39 cellular contexts compared by ENCODE assay signal in the genomic region with DNA sequence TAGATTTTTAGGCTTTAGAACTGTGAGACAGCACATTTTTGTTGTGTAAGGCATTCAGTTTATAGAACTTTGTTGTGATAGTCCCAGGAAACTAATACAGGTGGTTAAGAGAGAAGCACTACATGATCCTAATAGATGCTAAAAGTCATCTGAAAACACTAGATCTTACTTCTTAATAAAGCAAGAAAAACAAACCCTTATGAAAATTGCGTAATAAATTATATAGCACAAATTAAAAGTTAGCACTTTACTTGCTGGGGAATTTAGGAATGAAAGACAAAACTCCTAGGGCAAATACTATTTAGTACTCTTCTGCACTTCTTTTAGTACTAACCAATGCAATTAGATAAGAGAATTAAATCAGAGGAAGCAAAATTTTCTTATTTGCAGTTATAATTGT.
"Had no signal": no experiment of that assay in that cellular context is flagged by ENCODE, and none has a peak within 500 bp of the region (broad histone marks: within the 10 kb centered on the region; RNA-seq: fewer than 3 reads in every experiment).

No MANE protein-coding gene starts in this region.

- H3K4me3 Mint-ChIP-seq: activated naive CD4-positive, alpha-beta T cell treated with anti-CD3 and anti-CD28 coated beads for 36 hours; activated naive CD4-positive, alpha-beta T cell treated with anti-CD3 and anti-CD28 coated beads, Interleukin-2, amount 10 ng/mL, durations not matched to agents 7 days and 5 days; activated naive CD4-positive, alpha-beta T cell treated with anti-CD3 and anti-CD28 coated beads, Interleukin-2, amount 50 U/mL, for 24 hours; activated naive CD8-positive, alpha-beta T cell; activated naive CD8-positive, alpha-beta T cell treated with anti-CD3 and anti-CD28 coated beads for 36 hours; activated naive CD8-positive, alpha-beta T cell treated with anti-CD3 and anti-CD28 coated beads, Interleukin-2, amount 10 ng/mL, durations not matched to agents 7 days and 5 days; activated naive CD8-positive, alpha-beta T cell treated with anti-CD3 and anti-CD28 coated beads, Interleukin-2, amount 50 U/mL, for 24 hours; activated T-cell treated with anti-CD3 and anti-CD28 coated beads, Interleukin-2, amount 50 U/mL, for 24 hours; activated T-cell treated with anti-CD3 and anti-CD28 coated beads, Interleukin-2, amount 50 U/mL, for 4 hours; activated T-cell treated with anti-CD3 and anti-CD28 coated beads, Interleukin-2, amount 50 U/mL, for 72 hours; activated T-helper 1 cell treated with anti-CD3 and anti-CD28 coated beads, Interleukin-12 subunit alpha, Interleukin-12 subunit beta, Interleukin-2, Interleukin-4 antibody, amounts not matched to agents 30 ng/mL and 10 ng/mL and 1 ng/mL, durations not matched to agents 14 hours and 24 hours and 36 hours; activated T-helper 17 cell treated with anti-CD3 and anti-CD28 coated beads, Interleukin-2, amount 50 U/mL, for 72 hours; brain; central memory CD8-positive, alpha-beta T cell had no signal

- H3K4me1 Mint-ChIP-seq: activated naive CD4-positive, alpha-beta T cell treated with anti-CD3 and anti-CD28 coated beads, Interleukin-2, amount 10 ng/mL, durations not matched to agents 7 days and 5 days; activated naive CD4-positive, alpha-beta T cell treated with anti-CD3 and anti-CD28 coated beads, Interleukin-2, amount 50 U/mL, for 24 hours; activated naive CD8-positive, alpha-beta T cell treated with anti-CD3 and anti-CD28 coated beads for 36 hours; activated naive CD8-positive, alpha-beta T cell treated with anti-CD3 and anti-CD28 coated beads, Interleukin-2, amount 10 ng/mL, durations not matched to agents 7 days and 5 days; activated naive CD8-positive, alpha-beta T cell treated with anti-CD3 and anti-CD28 coated beads, Interleukin-2, amount 50 U/mL, for 24 hours; activated T-helper 17 cell treated with anti-CD3 and anti-CD28 coated beads, Interleukin-2, amount 50 U/mL, for 72 hours; central memory CD8-positive, alpha-beta T cell had no signal

- H3K27me3 ChIP-seq: adrenal gland, ascending aorta, body of pancreas, brain microvascular endothelial cell had no signal

- ATAC-seq: activated naive CD4-positive, alpha-beta T cell treated with anti-CD3 and anti-CD28 coated beads, Interleukin-2, amount 50 U/mL, for 72 hours; activated naive CD8-positive, alpha-beta T cell treated with anti-CD3 and anti-CD28 coated beads, Interleukin-2, amount 50 U/mL, for 24 hours; activated T-cell treated with anti-CD3 and anti-CD28 coated beads, Interleukin-2, amount 50 U/mL, for 4 hours; activated T-cell treated with anti-CD3 and anti-CD28 coated beads, Interleukin-2, amount 50 U/mL, for 72 hours; activated T-helper 17 cell treated with anti-CD3 and anti-CD28 coated beads, Interleukin-2, amount 50 U/mL, for 72 hours; body of pancreas had no signal

- H3K4me1 ChIP-seq: adrenal gland, ascending aorta, breast epithelium had no signal

- H3K9me3 ChIP-seq: adrenal gland, ascending aorta, body of pancreas, breast epithelium had no signal

- DNase-seq: activated effector memory CD4-positive, alpha-beta T cell treated with anti-CD3 and anti-CD28 coated beads, Interleukin-2, amount 50 U/mL, for 16 hours; activated effector memory CD4-positive, alpha-beta T cell treated with Interleukin-2 at 50 U/mL for 16 hours; activated gamma-delta T cell; activated gamma-delta T cell treated with Interleukin-2 at 50 U/mL for 16 hours; activated naive CD4-positive, alpha-beta T cell; activated naive CD4-positive, alpha-beta T cell treated with anti-CD3 and anti-CD28 coated beads for 36 hours; activated naive CD4-positive, alpha-beta T cell treated with anti-CD3 and anti-CD28 coated beads, Interleukin-2, amount 10 ng/mL, durations not matched to agents 7 days and 5 days; activated naive CD4-positive, alpha-beta T cell treated with anti-CD3 and anti-CD28 coated beads, Interleukin-2, amount 50 U/mL, for 16 hours; activated naive CD4-positive, alpha-beta T cell treated with Interleukin-2 at 50 U/mL for 16 hours; activated naive CD8-positive, alpha-beta T cell treated with anti-CD3 and anti-CD28 coated beads for 36 hours; activated naive CD8-positive, alpha-beta T cell treated with anti-CD3 and anti-CD28 coated beads, Interleukin-2, amount 10 ng/mL, durations not matched to agents 7 days and 5 days; activated naive CD8-positive, alpha-beta T cell treated with anti-CD3 and anti-CD28 coated beads, Interleukin-2, amount 50 U/mL, for 24 hours; activated T-cell treated with anti-CD3 and anti-CD28 coated beads, Interleukin-2, amount 50 U/mL, for 24 hours; activated T-cell treated with anti-CD3 and anti-CD28 coated beads, Interleukin-2, amount 50 U/mL, for 4 hours; activated T-cell treated with anti-CD3 and anti-CD28 coated beads, Interleukin-2, amount 50 U/mL, for 48 hours; activated T-cell treated with anti-CD3 and anti-CD28 coated beads, Interleukin-2, amount 50 U/mL, for 72 hours; adrenal gland; amniotic stem cell; amygdala; anterior cingulate cortex; aorta; body of pancreas; brain microvascular endothelial cell; caudate nucleus; central memory CD4-positive, alpha-beta T cell; cerebellar nuclear complex had no signal

- H3K27ac ChIP-seq: adrenal gland, ascending aorta, body of pancreas, brain microvascular endothelial cell, breast epithelium, cardiac muscle cell had no signal

- H3K36me3 ChIP-seq: adrenal gland, ascending aorta, brain microvascular endothelial cell, breast epithelium, cardiac muscle cell had no signal

- H3K27me3 Mint-ChIP-seq: activated naive CD4-positive, alpha-beta T cell treated with anti-CD3 and anti-CD28 coated beads, Interleukin-2, amount 10 ng/mL, durations not matched to agents 7 days and 5 days; activated naive CD8-positive, alpha-beta T cell treated with anti-CD3 and anti-CD28 coated beads, Interleukin-2, amount 10 ng/mL, durations not matched to agents 7 days and 5 days; activated naive CD8-positive, alpha-beta T cell treated with anti-CD3 and anti-CD28 coated beads, Interleukin-2, amount 50 U/mL, for 24 hours; activated T-cell treated with anti-CD3 and anti-CD28 coated beads, Interleukin-2, amount 50 U/mL, for 24 hours; central memory CD8-positive, alpha-beta T cell had no signal

- FAIRE-seq: astrocyte, bronchial epithelial cell had no signal

- H3K36me3 Mint-ChIP-seq: activated naive CD4-positive, alpha-beta T cell treated with anti-CD3 and anti-CD28 coated beads, Interleukin-2, amount 10 ng/mL, durations not matched to agents 7 days and 5 days; activated naive CD4-positive, alpha-beta T cell treated with anti-CD3 and anti-CD28 coated beads, Interleukin-2, amount 50 U/mL, for 24 hours; activated naive CD4-positive, alpha-beta T cell treated with anti-CD3 and anti-CD28 coated beads, Interleukin-2, amount 50 U/mL, for 72 hours; activated naive CD8-positive, alpha-beta T cell; activated naive CD8-positive, alpha-beta T cell treated with anti-CD3 and anti-CD28 coated beads for 36 hours; activated naive CD8-positive, alpha-beta T cell treated with anti-CD3 and anti-CD28 coated beads, Interleukin-2, amount 10 ng/mL, durations not matched to agents 7 days and 5 days; brain had no signal

- H3K27ac Mint-ChIP-seq: activated naive CD4-positive, alpha-beta T cell treated with anti-CD3 and anti-CD28 coated beads for 36 hours; activated naive CD4-positive, alpha-beta T cell treated with anti-CD3 and anti-CD28 coated beads, Interleukin-2, amount 10 ng/mL, durations not matched to agents 7 days and 5 days; activated naive CD4-positive, alpha-beta T cell treated with anti-CD3 and anti-CD28 coated beads, Interleukin-2, amount 50 U/mL, for 24 hours; activated naive CD4-positive, alpha-beta T cell treated with anti-CD3 and anti-CD28 coated beads, Interleukin-2, amount 50 U/mL, for 72 hours; activated naive CD8-positive, alpha-beta T cell; activated naive CD8-positive, alpha-beta T cell treated with anti-CD3 and anti-CD28 coated beads for 36 hours; activated naive CD8-positive, alpha-beta T cell treated with anti-CD3 and anti-CD28 coated beads, Interleukin-2, amount 10 ng/mL, durations not matched to agents 7 days and 5 days; activated naive CD8-positive, alpha-beta T cell treated with anti-CD3 and anti-CD28 coated beads, Interleukin-2, amount 50 U/mL, for 24 hours; activated T-cell treated with anti-CD3 and anti-CD28 coated beads, Interleukin-2, amount 50 U/mL, for 24 hours; activated T-helper 1 cell treated with anti-CD3 and anti-CD28 coated beads, Interleukin-12 subunit alpha, Interleukin-12 subunit beta, Interleukin-2, Interleukin-4 antibody, amounts not matched to agents 30 ng/mL and 10 ng/mL and 1 ng/mL, durations not matched to agents 14 hours and 24 hours and 36 hours; activated T-helper 17 cell treated with anti-CD3 and anti-CD28 coated beads, Interleukin-2, amount 50 U/mL, for 72 hours; activated T-helper 2 cell treated with anti-CD3 and anti-CD28 coated beads, Interferon-gamma antibody, Interleukin-2, Interleukin-4, amounts not matched to agents 10 μg/mL and 5 μg/mL and 100 μg/mL, durations not matched to agents 14 hours and 24 hours and 36 hours; brain had no signal

- H3K4me3 ChIP-seq: adrenal gland, ascending aorta, body of pancreas, breast epithelium, cardiac muscle cell had no signal

- H3K9me3 Mint-ChIP-seq: activated naive CD4-positive, alpha-beta T cell treated with anti-CD3 and anti-CD28 coated beads, Interleukin-2, amount 10 ng/mL, durations not matched to agents 7 days and 5 days; activated naive CD8-positive, alpha-beta T cell treated with anti-CD3 and anti-CD28 coated beads for 36 hours; activated naive CD8-positive, alpha-beta T cell treated with anti-CD3 and anti-CD28 coated beads, Interleukin-2, amount 10 ng/mL, durations not matched to agents 7 days and 5 days; activated naive CD8-positive, alpha-beta T cell treated with anti-CD3 and anti-CD28 coated beads, Interleukin-2, amount 50 U/mL, for 24 hours; activated T-cell treated with anti-CD3 and anti-CD28 coated beads, Interleukin-2, amount 50 U/mL, for 24 hours; activated T-cell treated with anti-CD3 and anti-CD28 coated beads, Interleukin-2, amount 50 U/mL, for 72 hours; activated T-helper 2 cell treated with anti-CD3 and anti-CD28 coated beads, Interferon-gamma antibody, Interleukin-2, Interleukin-4, amounts not matched to agents 10 μg/mL and 5 μg/mL and 100 μg/mL, durations not matched to agents 14 hours and 24 hours and 36 hours had no signal
